ENCODE assay signal across 13 cellular contexts in genomic region chr1:198873696-198874230, GRCh38.
DNase-seq lines count a peak whose midpoint lies in the region; TF ChIP-seq lines count a peak whose summit lies in the region.
"Had no signal": no experiment of that assay in that cellular context is flagged by ENCODE, and none has a peak within 500 bp of the region (broad histone marks: within the 10 kb centered on the region; RNA-seq: fewer than 3 reads in every experiment).

No MANE protein-coding gene starts in this region.

- H3K4me3 ChIP-seq in SK-N-MC (no peak overlapping the region), smooth muscle cell (no peak overlapping the region), tibial nerve (no peak overlapping the region), osteoblast (ENCODE audit: insufficient read depth, low read length) (no peak overlapping the region)

- peaks cover 12% of the 10 kb centered on the region for H3K4me1 ChIP-seq in smooth muscle cell (ENCODE audit: low read depth)
- no peaks in the 10 kb centered on the region for H3K4me1 ChIP-seq in tibial nerve
- no peaks in the 10 kb centered on the region for H3K4me1 ChIP-seq in osteoblast (ENCODE audit: insufficient read depth, low read length)

- 96% methylated on average over 2 of the region's 2 CpGs for WGBS in smooth muscle cell (ENCODE audit: low lambda C conversion rate)
- 95 to 97% methylated on average over 2 of the region's 2 CpGs for whole genome bisulfite sequencing in tibial nerve, 2 donors

- H3K9me3 ChIP-seq in SK-N-MC (ENCODE audit: low read depth, low read length) = peaks cover 4% of the 10 kb centered on the region
- no peaks in the 10 kb centered on the region for H3K9me3 ChIP-seq in smooth muscle cell (replicated peaks; ENCODE audit: low read depth)
- H3K9me3 ChIP-seq in tibial nerve = no peaks in the 10 kb centered on the region
- no peaks in the 10 kb centered on the region for H3K9me3 ChIP-seq in osteoblast (ENCODE audit: low read depth, low read length)

- H3K4me2 ChIP-seq in smooth muscle cell (no peak overlapping the region), osteoblast (ENCODE audit: insufficient read depth, low read length) (no peak overlapping the region)

- TF ChIP-seq EP300 in tibial nerve (IDR thresholded peaks at IDR 0.05) = no peak

- TF ChIP-seq POLR2A in tibial nerve (IDR thresholded peaks at IDR 0.05) = no peak

- H3K27ac ChIP-seq in SK-N-MC (peak overlapping the region; percentile 67), smooth muscle cell (ENCODE audit: low read depth) (peak overlapping the region; percentile 58), tibial nerve (no peak overlapping the region), osteoblast (ENCODE audit: low read depth, low read length) (no peak overlapping the region)

- H3K27me3 ChIP-seq in smooth muscle cell (ENCODE audit: low read depth) (no peaks in the 10 kb centered on the region), tibial nerve (no peaks in the 10 kb centered on the region), osteoblast (ENCODE audit: insufficient read depth, low read length) (no peaks in the 10 kb centered on the region)

- peaks cover 26% of the 10 kb centered on the region for H3F3A ChIP-seq in smooth muscle cell (ENCODE audit: low read depth)

- H4K20me1 ChIP-seq in smooth muscle cell (ENCODE audit: low read depth) (peaks cover 90% of the 10 kb centered on the region), osteoblast (ENCODE audit: insufficient read depth, low read length) (peaks cover 8% of the 10 kb centered on the region)

- H3K36me3 ChIP-seq in SK-N-MC (ENCODE audit: insufficient read depth, low read length) (peaks cover 79% of the 10 kb centered on the region), smooth muscle cell (ENCODE audit: low read depth) (peaks cover 22% of the 10 kb centered on the region), tibial nerve (no peaks in the 10 kb centered on the region), osteoblast (ENCODE audit: insufficient read depth, low read length) (peaks cover 10% of the 10 kb centered on the region)

- H3K79me2 ChIP-seq in smooth muscle cell (ENCODE audit: low read depth) (peaks cover 84% of the 10 kb centered on the region), osteoblast (ENCODE audit: insufficient read depth, low read length) (peaks cover 53% of the 10 kb centered on the region)

- peak; percentile 30 to 52 for DNase-seq in NCI-H524 (lab: John Stamatoyannopoulos, UW)
- no peak for DNase-seq in NCI-H524 treated with DMSO at 0.1 percent for 48 hours (lab: John Stamatoyannopoulos, UW)
- peak; percentile 67 for DNase-seq in DMS53 treated with DMSO at 0.1 percent for 48 hours (lab: John Stamatoyannopoulos, UW; ENCODE audit: unreplicated experiment)
- DNase-seq in SK-N-MC (ENCODE audit: low read depth, low spot score) = no peak
- DNase-seq in smooth muscle cell (lab: John Stamatoyannopoulos, UW; ENCODE audit: unreplicated experiment) = no peak
- DNase-seq in tibial nerve (ENCODE audit: low spot score in 2 of 2) = no peak
- DNase-seq in osteoblast (ENCODE audit: insufficient read length, low spot score, missing footprints) = no peak
- DNase-seq: EL, MV-4-11, NCI-H1930, NCI-H226, NCI-H526 treated with DMSO at 0.1 percent for 48 hours, Right ventricle myocardium superior had no signal

- no peak overlapping the region for H2AFZ ChIP-seq in smooth muscle cell (ENCODE audit: low read depth)
- no peak overlapping the region for H2AFZ ChIP-seq in osteoblast (ENCODE audit: low read length)

- H3K9ac ChIP-seq in SK-N-MC (ENCODE audit: insufficient read length) (no peak overlapping the region), smooth muscle cell (ENCODE audit: low read depth) (no peak overlapping the region)

- TF ChIP-seq CTCF in smooth muscle cell (IDR thresholded peaks at IDR 0.05; ENCODE audit: borderline replicate concordance, insufficient read depth, poor library complexity, severe bottlenecking) (no peak), tibial nerve (IDR thresholded peaks at IDR 0.05) (no peak), osteoblast (IDR thresholded peaks at IDR 0.05; ENCODE audit: extremely low read depth, low read depth, low read length) (no peak)

Comparison
In these comparisons a context has a peak if more than half of its experiments do, and no peak if none do; other contexts are left out.
1. DNase-seq: peak in NCI-H524 (2 of 2) and DMS53 treated with DMSO at 0.1 percent for 48 hours (single experiment); none in NCI-H524 treated with DMSO at 0.1 percent for 48 hours (single experiment), SK-N-MC (single experiment), smooth muscle cell (single experiment), tibial nerve (0 of 2) and osteoblast (single experiment).
2. H3K27ac ChIP-seq: peak in SK-N-MC (single experiment) and smooth muscle cell (single experiment); none in tibial nerve (0 of 4) and osteoblast (single experiment).